2 cellular contexts compared by ENCODE assay signal in genomic region chr18:55179460-55180195, GRCh38.
TF ChIP-seq lines count a peak whose summit lies in the region.

No MANE protein-coding gene starts in this region.

TF ChIP-seq in IMR-90, 13 proteins besides CTCF, POLR2A, EP300 and RAD21 (continued from another document):
- TF ChIP-seq MAZ (IDR thresholded peaks at IDR 0.05; ENCODE audit: borderline replicate concordance, low read depth, low read length) (no peak), RFX5 (IDR thresholded peaks at IDR 0.05; ENCODE audit: low read depth, low read length) (no peak), NFE2L2 (IDR thresholded peaks at IDR 0.05; ENCODE audit: low read depth, low read length) (no peak), MAFK (IDR thresholded peaks at IDR 0.05; ENCODE audit: low read depth, low read length) (no peak), FOS (IDR thresholded peaks at IDR 0.05; ENCODE audit: low read depth, low read length) (no peak)
- TF ChIP-seq, protein P1, sequence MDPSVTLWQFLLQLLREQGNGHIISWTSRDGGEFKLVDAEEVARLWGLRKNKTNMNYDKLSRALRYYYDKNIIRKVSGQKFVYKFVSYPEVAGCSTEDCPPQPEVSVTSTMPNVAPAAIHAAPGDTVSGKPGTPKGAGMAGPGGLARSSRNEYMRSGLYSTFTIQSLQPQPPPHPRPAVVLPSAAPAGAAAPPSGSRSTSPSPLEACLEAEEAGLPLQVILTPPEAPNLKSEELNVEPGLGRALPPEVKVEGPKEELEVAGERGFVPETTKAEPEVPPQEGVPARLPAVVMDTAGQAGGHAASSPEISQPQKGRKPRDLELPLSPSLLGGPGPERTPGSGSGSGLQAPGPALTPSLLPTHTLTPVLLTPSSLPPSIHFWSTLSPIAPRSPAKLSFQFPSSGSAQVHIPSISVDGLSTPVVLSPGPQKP (IDR thresholded peaks at IDR 0.05; ENCODE audit: borderline replicate concordance, low read depth, low read length), result no peak

TF ChIP-seq in WTC11, 78 proteins besides CTCF, POLR2A, EP300 and RAD21 (continued from another document):
- TF ChIP-seq AFF4 (CRISPR knock-in tag; IDR thresholded peaks at IDR 0.05; ENCODE audit: borderline replicate concordance) (no peak), ATF6 (CRISPR knock-in tag; IDR thresholded peaks at IDR 0.05) (no peak), FOXP1 (CRISPR knock-in tag; IDR thresholded peaks at IDR 0.05; ENCODE audit: borderline replicate concordance) (no peak), SP1 (CRISPR knock-in tag; conservative IDR thresholded peaks at IDR 0.05) (no peak), FOXP4 (CRISPR knock-in tag; IDR thresholded peaks at IDR 0.05) (no peak), CBFB (CRISPR knock-in tag; IDR thresholded peaks at IDR 0.05; ENCODE audit: low read depth) (no peak), ARID4B (CRISPR knock-in tag; IDR thresholded peaks at IDR 0.05; ENCODE audit: borderline replicate concordance) (no peak), NFATC4 (CRISPR knock-in tag; IDR thresholded peaks at IDR 0.05) (no peak), EMX1 (CRISPR knock-in tag; IDR thresholded peaks at IDR 0.05) (no peak)
- TF ChIP-seq, protein P2, sequence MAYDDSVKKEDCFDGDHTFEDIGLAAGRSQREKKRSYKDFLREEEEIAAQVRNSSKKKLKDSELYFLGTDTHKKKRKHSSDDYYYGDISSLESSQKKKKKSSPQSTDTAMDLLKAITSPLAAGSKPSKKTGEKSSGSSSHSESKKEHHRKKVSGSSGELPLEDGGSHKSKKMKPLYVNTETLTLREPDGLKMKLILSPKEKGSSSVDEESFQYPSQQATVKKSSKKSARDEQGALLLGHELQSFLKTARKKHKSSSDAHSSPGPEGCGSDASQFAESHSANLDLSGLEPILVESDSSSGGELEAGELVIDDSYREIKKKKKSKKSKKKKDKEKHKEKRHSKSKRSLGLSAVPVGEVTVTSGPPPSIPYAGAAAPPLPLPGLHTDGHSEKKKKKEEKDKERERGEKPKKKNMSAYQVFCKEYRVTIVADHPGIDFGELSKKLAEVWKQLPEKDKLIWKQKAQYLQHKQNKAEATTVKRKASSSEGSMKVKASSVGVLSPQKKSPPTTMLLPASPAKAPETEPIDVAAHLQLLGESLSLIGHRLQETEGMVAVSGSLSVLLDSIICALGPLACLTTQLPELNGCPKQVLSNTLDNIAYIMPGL (CRISPR knock-in tag; IDR thresholded peaks at IDR 0.05), result no peak
- TF ChIP-seq, protein P3, sequence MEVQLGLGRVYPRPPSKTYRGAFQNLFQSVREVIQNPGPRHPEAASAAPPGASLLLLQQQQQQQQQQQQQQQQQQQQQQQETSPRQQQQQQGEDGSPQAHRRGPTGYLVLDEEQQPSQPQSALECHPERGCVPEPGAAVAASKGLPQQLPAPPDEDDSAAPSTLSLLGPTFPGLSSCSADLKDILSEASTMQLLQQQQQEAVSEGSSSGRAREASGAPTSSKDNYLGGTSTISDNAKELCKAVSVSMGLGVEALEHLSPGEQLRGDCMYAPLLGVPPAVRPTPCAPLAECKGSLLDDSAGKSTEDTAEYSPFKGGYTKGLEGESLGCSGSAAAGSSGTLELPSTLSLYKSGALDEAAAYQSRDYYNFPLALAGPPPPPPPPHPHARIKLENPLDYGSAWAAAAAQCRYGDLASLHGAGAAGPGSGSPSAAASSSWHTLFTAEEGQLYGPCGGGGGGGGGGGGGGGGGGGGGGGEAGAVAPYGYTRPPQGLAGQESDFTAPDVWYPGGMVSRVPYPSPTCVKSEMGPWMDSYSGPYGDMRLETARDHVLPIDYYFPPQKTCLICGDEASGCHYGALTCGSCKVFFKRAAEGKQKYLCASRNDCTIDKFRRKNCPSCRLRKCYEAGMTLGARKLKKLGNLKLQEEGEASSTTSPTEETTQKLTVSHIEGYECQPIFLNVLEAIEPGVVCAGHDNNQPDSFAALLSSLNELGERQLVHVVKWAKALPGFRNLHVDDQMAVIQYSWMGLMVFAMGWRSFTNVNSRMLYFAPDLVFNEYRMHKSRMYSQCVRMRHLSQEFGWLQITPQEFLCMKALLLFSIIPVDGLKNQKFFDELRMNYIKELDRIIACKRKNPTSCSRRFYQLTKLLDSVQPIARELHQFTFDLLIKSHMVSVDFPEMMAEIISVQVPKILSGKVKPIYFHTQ (CRISPR knock-in tag; IDR thresholded peaks at IDR 0.05), result no peak
